ENCODE assay signal across 1 cellular context in the genomic region with DNA sequence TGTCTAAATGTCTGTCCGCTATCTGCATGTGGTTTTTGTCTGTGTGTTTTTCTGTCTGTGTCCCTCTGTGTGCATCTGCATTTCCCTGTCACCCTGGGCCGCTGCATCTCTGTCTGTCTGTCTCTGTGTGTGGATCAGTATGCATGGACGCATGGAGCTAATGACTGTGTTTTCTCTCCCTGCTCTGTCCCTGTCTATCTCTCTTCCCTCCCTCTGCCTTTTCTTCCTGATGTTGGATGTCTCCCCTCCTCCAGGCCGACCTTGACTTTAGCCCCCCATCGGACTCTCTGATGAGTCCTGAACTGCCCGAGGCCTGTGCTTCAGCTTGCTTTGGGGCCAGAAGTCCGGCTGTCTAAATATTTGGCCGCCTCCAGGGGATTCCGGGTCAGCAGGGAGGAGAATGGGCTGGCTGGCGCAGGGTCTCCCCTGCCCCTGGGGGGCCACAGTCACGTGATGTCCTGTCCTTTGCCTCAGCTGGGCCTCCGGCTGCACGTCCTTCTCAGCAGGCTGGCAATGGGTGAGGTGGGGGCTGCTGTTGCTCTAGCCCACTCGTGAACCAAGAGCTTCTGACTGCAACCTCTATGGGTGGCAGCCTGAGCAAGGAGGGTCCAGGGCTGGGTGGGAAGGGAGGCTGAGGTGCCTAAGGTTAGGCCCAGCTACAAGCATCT.
A peak's percentile ranks its signal among the peaks of the same experiment; 100 is the strongest.
TF ChIP-seq lines count a peak whose summit lies in the region.

No MANE protein-coding gene starts in this region.

TF ChIP-seq in HepG2, 621 proteins besides CTCF, POLR2A, EP300 and RAD21 (continued from another document):
- TF ChIP-seq PAX8 (CRISPR knock-in tag; IDR thresholded peaks at IDR 0.05; ENCODE audit: borderline replicate concordance) (0 out of 2 replicates have a peak, but pooled peaks have one; percentile 37), ZNF644 (CRISPR knock-in tag; IDR thresholded peaks at IDR 0.05; ENCODE audit: low read depth) (0 out of 2 replicates have a peak, but pooled peaks have one; percentile 17), JUN (CRISPR knock-in tag; IDR thresholded peaks at IDR 0.05) (peak; percentile 89), SKI (IDR thresholded peaks at IDR 0.05; ENCODE audit: partially characterized antibody) (peak; percentile 88), ZBTB7A (CRISPR knock-in tag; IDR thresholded peaks at IDR 0.05) (peak; percentile 100), ZBTB25 (CRISPR knock-in tag; IDR thresholded peaks at IDR 0.05) (no peak; the same call in 1 of the 2 replicates), SOX13 (IDR thresholded peaks at IDR 0.05) (peak; percentile 71), SOX13 (CRISPR knock-in tag; conservative IDR thresholded peaks at IDR 0.05 in 1 of 2, IDR thresholded peaks at IDR 0.05 in 1 of 2) (peak in 1 of 2 experiments; percentile 83; a peak in 2 of 4 replicates), ZSCAN29 (CRISPR knock-in tag; conservative IDR thresholded peaks at IDR 0.05) (no peak; the same call in 1 of the 2 replicates), ATF1 (CRISPR knock-in tag; IDR thresholded peaks at IDR 0.05) (no peak), FOXK2 (IDR thresholded peaks at IDR 0.05) (peak; percentile 69; the same call in 1 of the 2 replicates), HHEX (CRISPR knock-in tag; IDR thresholded peaks at IDR 0.05) (peak; percentile 73; the same call in 1 of the 2 replicates)
- TF ChIP-seq, protein P1, sequence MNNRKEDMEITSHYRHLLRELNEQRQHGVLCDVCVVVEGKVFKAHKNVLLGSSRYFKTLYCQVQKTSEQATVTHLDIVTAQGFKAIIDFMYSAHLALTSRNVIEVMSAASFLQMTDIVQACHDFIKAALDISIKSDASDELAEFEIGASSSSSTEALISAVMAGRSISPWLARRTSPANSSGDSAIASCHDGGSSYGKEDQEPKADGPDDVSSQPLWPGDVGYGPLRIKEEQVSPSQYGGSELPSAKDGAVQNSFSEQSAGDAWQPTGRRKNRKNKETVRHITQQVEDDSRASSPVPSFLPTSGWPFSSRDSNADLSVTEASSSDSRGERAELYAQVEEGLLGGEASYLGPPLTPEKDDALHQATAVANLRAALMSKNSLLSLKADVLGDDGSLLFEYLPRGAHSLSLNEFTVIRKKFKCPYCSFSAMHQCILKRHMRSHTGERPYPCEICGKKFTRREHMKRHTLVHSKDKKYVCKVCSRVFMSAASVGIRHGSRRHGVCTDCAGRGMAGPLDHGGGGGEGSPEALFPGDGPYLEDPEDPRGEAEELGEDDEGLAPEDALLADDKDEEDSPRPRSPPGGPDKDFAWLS (CRISPR knock-in tag; IDR thresholded peaks at IDR 0.05; ENCODE audit: borderline replicate concordance) = peak; percentile 66; the same call in 1 of the 2 replicates
- TF ChIP-seq, protein P2, sequence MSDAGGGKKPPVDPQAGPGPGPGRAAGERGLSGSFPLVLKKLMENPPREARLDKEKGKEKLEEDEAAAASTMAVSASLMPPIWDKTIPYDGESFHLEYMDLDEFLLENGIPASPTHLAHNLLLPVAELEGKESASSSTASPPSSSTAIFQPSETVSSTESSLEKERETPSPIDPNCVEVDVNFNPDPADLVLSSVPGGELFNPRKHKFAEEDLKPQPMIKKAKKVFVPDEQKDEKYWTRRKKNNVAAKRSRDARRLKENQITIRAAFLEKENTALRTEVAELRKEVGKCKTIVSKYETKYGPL (CRISPR knock-in tag; IDR thresholded peaks at IDR 0.05) = no peak
- TF ChIP-seq, protein P3, sequence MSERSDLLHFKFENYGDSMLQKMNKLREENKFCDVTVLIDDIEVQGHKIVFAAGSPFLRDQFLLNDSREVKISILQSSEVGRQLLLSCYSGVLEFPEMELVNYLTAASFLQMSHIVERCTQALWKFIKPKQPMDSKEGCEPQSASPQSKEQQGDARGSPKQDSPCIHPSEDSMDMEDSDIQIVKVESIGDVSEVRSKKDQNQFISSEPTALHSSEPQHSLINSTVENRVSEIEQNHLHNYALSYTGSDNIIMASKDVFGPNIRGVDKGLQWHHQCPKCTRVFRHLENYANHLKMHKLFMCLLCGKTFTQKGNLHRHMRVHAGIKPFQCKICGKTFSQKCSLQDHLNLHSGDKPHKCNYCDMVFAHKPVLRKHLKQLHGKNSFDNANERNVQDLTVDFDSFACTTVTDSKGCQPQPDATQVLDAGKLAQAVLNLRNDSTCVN (CRISPR knock-in tag; IDR thresholded peaks at IDR 0.05; ENCODE audit: borderline replicate concordance) = no peak
- TF ChIP-seq, protein P4, sequence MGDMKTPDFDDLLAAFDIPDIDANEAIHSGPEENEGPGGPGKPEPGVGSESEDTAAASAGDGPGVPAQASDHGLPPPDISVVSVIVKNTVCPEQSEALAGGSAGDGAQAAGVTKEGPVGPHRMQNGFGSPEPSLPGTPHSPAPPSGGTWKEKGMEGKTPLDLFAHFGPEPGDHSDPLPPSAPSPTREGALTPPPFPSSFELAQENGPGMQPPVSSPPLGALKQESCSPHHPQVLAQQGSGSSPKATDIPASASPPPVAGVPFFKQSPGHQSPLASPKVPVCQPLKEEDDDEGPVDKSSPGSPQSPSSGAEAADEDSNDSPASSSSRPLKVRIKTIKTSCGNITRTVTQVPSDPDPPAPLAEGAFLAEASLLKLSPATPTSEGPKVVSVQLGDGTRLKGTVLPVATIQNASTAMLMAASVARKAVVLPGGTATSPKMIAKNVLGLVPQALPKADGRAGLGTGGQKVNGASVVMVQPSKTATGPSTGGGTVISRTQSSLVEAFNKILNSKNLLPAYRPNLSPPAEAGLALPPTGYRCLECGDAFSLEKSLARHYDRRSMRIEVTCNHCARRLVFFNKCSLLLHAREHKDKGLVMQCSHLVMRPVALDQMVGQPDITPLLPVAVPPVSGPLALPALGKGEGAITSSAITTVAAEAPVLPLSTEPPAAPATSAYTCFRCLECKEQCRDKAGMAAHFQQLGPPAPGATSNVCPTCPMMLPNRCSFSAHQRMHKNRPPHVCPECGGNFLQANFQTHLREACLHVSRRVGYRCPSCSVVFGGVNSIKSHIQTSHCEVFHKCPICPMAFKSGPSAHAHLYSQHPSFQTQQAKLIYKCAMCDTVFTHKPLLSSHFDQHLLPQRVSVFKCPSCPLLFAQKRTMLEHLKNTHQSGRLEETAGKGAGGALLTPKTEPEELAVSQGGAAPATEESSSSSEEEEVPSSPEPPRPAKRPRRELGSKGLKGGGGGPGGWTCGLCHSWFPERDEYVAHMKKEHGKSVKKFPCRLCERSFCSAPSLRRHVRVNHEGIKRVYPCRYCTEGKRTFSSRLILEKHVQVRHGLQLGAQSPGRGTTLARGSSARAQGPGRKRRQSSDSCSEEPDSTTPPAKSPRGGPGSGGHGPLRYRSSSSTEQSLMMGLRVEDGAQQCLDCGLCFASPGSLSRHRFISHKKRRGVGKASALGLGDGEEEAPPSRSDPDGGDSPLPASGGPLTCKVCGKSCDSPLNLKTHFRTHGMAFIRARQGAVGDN (CRISPR knock-in tag; IDR thresholded peaks at IDR 0.05) = peak; percentile 98
TF ChIP-seq in HepG2: peak in this region for 305.
